15 cellular contexts compared by ENCODE assay signal in genomic region chr12:94534278-94534677, GRCh38.
"Had no signal": no experiment of that assay in that cellular context is flagged by ENCODE, and none has a peak within 500 bp of the region (broad histone marks: within the 10 kb centered on the region; RNA-seq: fewer than 3 reads in every experiment).

No MANE protein-coding gene starts in this region.

- DNase-seq: activated CD4-positive, alpha-beta T cell treated with anti-CD3 and anti-CD28 coated beads, Interleukin-2, amount 10 ng/mL, durations not matched to agents 24 days and 14 days; activated CD4-positive, CD25-positive, alpha-beta regulatory T cell; activated naive CD4-positive, alpha-beta T cell; effector CD8-positive, alpha-beta T cell; esophagus squamous epithelium; lower lobe of right lung; naive thymus-derived CD8-positive, alpha-beta T cell; occipital lobe; stimulated activated naive CD8-positive, alpha-beta T cell treated with anti-CD3 and anti-CD28 coated beads, Interleukin-15, amount 100 ng/mL, for 72 hours; T1000; transverse colon; uterus had no signal

- ATAC-seq: activated T-helper 17 cell treated with anti-CD3 and anti-CD28 coated beads, Interleukin-2, amount 50 U/mL, for 72 hours; lower lobe of right lung; naive thymus-derived CD8-positive, alpha-beta T cell; stimulated activated naive CD8-positive, alpha-beta T cell treated with anti-CD3 and anti-CD28 coated beads, Interleukin-15, amount 100 ng/mL, for 72 hours had no signal

- H3K27ac Mint-ChIP-seq: activated CD4-positive, alpha-beta T cell treated with anti-CD3 and anti-CD28 coated beads, Interleukin-2, amount 10 ng/mL, durations not matched to agents 24 days and 14 days; activated T-helper 17 cell treated with anti-CD3 and anti-CD28 coated beads, Interleukin-2, amount 50 U/mL, for 72 hours; naive thymus-derived CD8-positive, alpha-beta T cell; stimulated activated naive CD8-positive, alpha-beta T cell treated with anti-CD3 and anti-CD28 coated beads, Interleukin-15, amount 100 ng/mL, for 72 hours had no signal

- H3K27me3 ChIP-seq: esophagus squamous epithelium, right atrium auricular region, suprapubic skin, transverse colon, uterus had no signal

- H3K9me3 Mint-ChIP-seq: activated CD4-positive, alpha-beta T cell treated with anti-CD3 and anti-CD28 coated beads, Interleukin-2, amount 10 ng/mL, durations not matched to agents 24 days and 14 days; activated T-helper 17 cell treated with anti-CD3 and anti-CD28 coated beads, Interleukin-2, amount 50 U/mL, for 72 hours; naive thymus-derived CD8-positive, alpha-beta T cell; stimulated activated naive CD8-positive, alpha-beta T cell treated with anti-CD3 and anti-CD28 coated beads, Interleukin-15, amount 100 ng/mL, for 72 hours had no signal

- H3K4me1 Mint-ChIP-seq: activated T-helper 17 cell treated with anti-CD3 and anti-CD28 coated beads, Interleukin-2, amount 50 U/mL, for 72 hours; stimulated activated naive CD8-positive, alpha-beta T cell treated with anti-CD3 and anti-CD28 coated beads, Interleukin-15, amount 100 ng/mL, for 72 hours had no signal

- H3K4me1 ChIP-seq: uterus had no signal

- H3K4me3 ChIP-seq: esophagus squamous epithelium, lower lobe of right lung, right atrium auricular region, suprapubic skin, transverse colon, uterus had no signal

- H3K4me3 Mint-ChIP-seq: activated CD4-positive, alpha-beta T cell treated with anti-CD3 and anti-CD28 coated beads, Interleukin-2, amount 10 ng/mL, durations not matched to agents 24 days and 14 days; activated T-helper 17 cell treated with anti-CD3 and anti-CD28 coated beads, Interleukin-2, amount 50 U/mL, for 72 hours; naive thymus-derived CD8-positive, alpha-beta T cell; stimulated activated naive CD8-positive, alpha-beta T cell treated with anti-CD3 and anti-CD28 coated beads, Interleukin-15, amount 100 ng/mL, for 72 hours had no signal

- H3K36me3 ChIP-seq: esophagus squamous epithelium, lower lobe of right lung, right atrium auricular region, suprapubic skin, transverse colon, uterus had no signal

- H3K9me3 ChIP-seq: esophagus squamous epithelium, lower lobe of right lung, right atrium auricular region, suprapubic skin, transverse colon, uterus had no signal

- H3K36me3 Mint-ChIP-seq: naive thymus-derived CD8-positive, alpha-beta T cell had no signal

- H3K27ac ChIP-seq: esophagus squamous epithelium, lower lobe of right lung, right atrium auricular region, suprapubic skin, transverse colon, uterus had no signal
